17 cellular contexts compared by ENCODE assay signal in genomic region chr1:177490240-177490639, GRCh38.
"Had no signal": no experiment of that assay in that cellular context is flagged by ENCODE, and none has a peak within 500 bp of the region (broad histone marks: within the 10 kb centered on the region; RNA-seq: fewer than 3 reads in every experiment).

No MANE protein-coding gene starts in this region.

- H3K9me3 ChIP-seq: gastrocnemius medialis, tibial artery, uterus had no signal

- H3K4me3 ChIP-seq: gastrocnemius medialis, lung, tibial artery, uterus had no signal

- H3K27ac ChIP-seq: gastrocnemius medialis, tibial artery, uterus had no signal

- DNase-seq: activated CD4-positive, alpha-beta T cell treated with anti-CD3 and anti-CD28 coated beads for 1 hour; activated CD8-positive, alpha-beta memory T cell treated with anti-CD3 and anti-CD28 coated beads for 24 hours; activated CD8-positive, alpha-beta memory T cell treated with anti-CD3 and anti-CD28 coated beads, Interleukin-2, amount 50 U/mL, for 48 hours; activated gamma-delta T cell treated with Interleukin-2 at 50 U/mL for 16 hours; cerebellar nuclear complex; cortex of kidney; gastrocnemius medialis; head of caudate nucleus; kidney; nucleus accumbens; stimulated activated naive CD4-positive, alpha-beta T cell treated with Interleukin-2 at 50 U/mL for 16 hours; tibial artery; uterus had no signal

- H3K4me1 ChIP-seq: gastrocnemius medialis, tibial artery, uterus had no signal

- H3K36me3 ChIP-seq: gastrocnemius medialis, tibial artery, uterus had no signal

- H3K27me3 ChIP-seq: gastrocnemius medialis, tibial artery, uterus had no signal

- ATAC-seq: activated naive CD4-positive, alpha-beta T cell treated with anti-CD3 and anti-CD28 coated beads, Interleukin-2, amount 50 U/mL, for 72 hours; gastrocnemius medialis; left lobe of liver; natural killer cell treated with Interleukin-12 subunit alpha and Interleukin-12 subunit beta and Interleukin-15 and Interleukin-18, amount 100 ng/mL, for 72 hours had no signal
